9 cellular contexts compared by ENCODE assay signal in genomic region chrX:16771483-16772398, GRCh38. TPM values are rescaled to one million over a fixed set of nuclear protein-coding genes. Genes with fewer than 3 reads are reported as not detected.
DNase-seq lines count a peak whose midpoint lies in the region; ATAC-seq and TF ChIP-seq lines count a peak whose summit lies in the region.
"Had no signal": no experiment of that assay in that cellular context is flagged by ENCODE, and none has a peak within 500 bp of the region (broad histone marks: within the 10 kb centered on the region; RNA-seq: fewer than 3 reads in every experiment).

No MANE protein-coding gene starts in this region.

- H3K27ac ChIP-seq in muscle layer of duodenum (ENCODE audit: low read length), result peak overlapping the region; percentile 56
- H3K27ac ChIP-seq: neutrophil had no signal

- H3K4me3 ChIP-seq in GM12865 (ENCODE audit: low read depth, low read length), result no peak overlapping the region
- H3K4me3 ChIP-seq in muscle layer of duodenum (ENCODE audit: low read depth in 1 of 2, low read length in 2 of 2), result no peak overlapping the region

- no peaks in the 10 kb centered on the region for H3K9me3 Mint-ChIP-seq in brain

- DNase-seq in GM12865 (ENCODE audit: low read depth) (peak; percentile 73), NCI-H1417 (lab: John Stamatoyannopoulos, UW) (peak in 2 of 3 experiments; percentile 42 to 75), hippocampal formation (lab: John Stamatoyannopoulos, UW) (no peak)
- DNase-seq in activated CD8-positive, alpha-beta memory T cell treated with anti-CD3 and anti-CD28 coated beads, Interleukin-2, amount 50 U/mL, for 48 hours, result no peak

- H3K4me1 Mint-ChIP-seq in brain, result peaks cover 19% of the 10 kb centered on the region

- H3K27ac Mint-ChIP-seq in brain, result peak overlapping the region in 4 of 5 experiments; percentile 90 to 100 (median 97)

- peak overlapping the region in 4 of 5 experiments; percentile 18 to 65 (median 45) for H3K4me3 Mint-ChIP-seq in brain

- ATAC-seq in HG02973 (IDR thresholded peaks at IDR 0.05; ENCODE audit: unreplicated experiment) (no peak), GM21526 (IDR thresholded peaks at IDR 0.05; ENCODE audit: low FRiP score, unreplicated experiment) (no peak)

- no peaks in the 10 kb centered on the region for H3K27me3 ChIP-seq in muscle layer of duodenum (ENCODE audit: low read depth, low read length)
- H3K27me3 ChIP-seq: neutrophil had no signal

- H3K36me3 Mint-ChIP-seq in brain, result no peaks in the 10 kb centered on the region

- no peaks in the 10 kb centered on the region for H3K4me1 ChIP-seq in muscle layer of duodenum (ENCODE audit: control insufficient read depth in 1 of 2, insufficient read depth in 2 of 2, low read length in 2 of 2)

- H3K36me3 ChIP-seq in muscle layer of duodenum (ENCODE audit: control insufficient read depth in 1 of 2, insufficient read depth in 2 of 2, low read length in 2 of 2), result no peaks in the 10 kb centered on the region
- H3K36me3 ChIP-seq: neutrophil had no signal

- TF ChIP-seq CTCF in GM12865 (IDR thresholded peaks at IDR 0.05; ENCODE audit: insufficient read depth, low read depth, low read length, missing control alignments) (no peak), brain (conservative IDR thresholded peaks at IDR 0.05) (no peak)

- peaks cover 2% of the 10 kb centered on the region for H3K27me3 Mint-ChIP-seq in brain

- H3K9me3 ChIP-seq in muscle layer of duodenum (ENCODE audit: control insufficient read depth in 1 of 2, low read length in 2 of 2), result no peaks in the 10 kb centered on the region
- H3K9me3 ChIP-seq: neutrophil had no signal

RNA-seq across cellular contexts. Expression of gene TXLNG, which starts 14.5 kb away (rescaled TPM):
- 7.8 TPM for polyA plus RNA-seq in brain (ENCODE audit: insufficient read depth, low read depth, low replicate concordance)

RNA-seq across cellular contexts. Expression of gene SYAP1, which starts 52.3 kb away (rescaled TPM):
- polyA plus RNA-seq in brain (ENCODE audit: insufficient read depth, low read depth, low replicate concordance), result 13.5 TPM

RNA-seq across cellular contexts. Expression of gene CTPS2, which starts 59.3 kb away (rescaled TPM):
- 13.2 TPM for polyA plus RNA-seq in brain (ENCODE audit: insufficient read depth, low read depth, low replicate concordance)

Comparison
In these comparisons a context has a peak if more than half of its experiments do, and no peak if none do; other contexts are left out.
1. DNase-seq: peak in GM12865 (single experiment) and NCI-H1417 (2 of 3); none in activated CD8-positive, alpha-beta memory T cell treated with anti-CD3 and anti-CD28 coated beads, Interleukin-2, amount 50 U/mL, for 48 hours (single experiment) and hippocampal formation (0 of 2).